ENCODE assay signal across 16 cellular contexts in genomic region chr2:109486711-109487130, GRCh38.
"Had no signal": no experiment of that assay in that cellular context is flagged by ENCODE, and none has a peak within 500 bp of the region (broad histone marks: within the 10 kb centered on the region; RNA-seq: fewer than 3 reads in every experiment).

No MANE protein-coding gene starts in this region.

- H3K27ac Mint-ChIP-seq: T-helper 17 cell had no signal

- H3K27ac ChIP-seq: gastrocnemius medialis, hepatocyte, parathyroid adenoma, skin epidermis had no signal

- H3K4me1 Mint-ChIP-seq: T-helper 17 cell had no signal

- H3K9me3 Mint-ChIP-seq: activated naive CD4-positive, alpha-beta T cell treated with anti-CD3 and anti-CD28 coated beads, Interleukin-2, amount 50 U/mL, for 72 hours; activated T-cell treated with anti-CD3 and anti-CD28 coated beads, Interleukin-2, amount 50 U/mL, for 4 hours; neural crest cell had no signal

- H3K4me2 ChIP-seq: hepatocyte had no signal

- H3K79me2 ChIP-seq: hepatocyte, parathyroid adenoma had no signal

- DNase-seq: activated CD4-positive, alpha-beta T cell treated with anti-CD3 and anti-CD28 coated beads, Interleukin-2, amount 50 U/mL, for 48 hours; activated CD4-positive, CD25-positive, alpha-beta regulatory T cell treated with anti-CD3 and anti-CD28 coated beads, Interleukin-2, amount 50 U/mL, for 72 hours; activated effector memory CD4-positive, alpha-beta T cell treated with anti-CD3 and anti-CD28 coated beads, Interleukin-2, amount 50 U/mL, for 16 hours; activated T-cell treated with anti-CD3 and anti-CD28 coated beads, Interleukin-2, amount 50 U/mL, for 4 hours; effector CD4-positive, alpha-beta T cell; gastrocnemius medialis; left ventricle myocardium superior; mesendoderm; stomach; T-helper 17 cell had no signal

- H3K36me3 ChIP-seq: gastrocnemius medialis had no signal

- H3K9me3 ChIP-seq: gastrocnemius medialis, stomach had no signal

- H2AFZ ChIP-seq: hepatocyte, parathyroid adenoma had no signal

- H3K9ac ChIP-seq: parathyroid adenoma had no signal

- H3K4me3 Mint-ChIP-seq: activated T-cell treated with anti-CD3 and anti-CD28 coated beads, Interleukin-2, amount 50 U/mL, for 4 hours; neural crest cell; T-helper 17 cell had no signal

- H3K36me3 Mint-ChIP-seq: activated naive CD4-positive, alpha-beta T cell treated with anti-CD3 and anti-CD28 coated beads, Interleukin-2, amount 50 U/mL, for 72 hours had no signal

- H3K4me3 ChIP-seq: coronary artery, gastrocnemius medialis, hepatocyte, skin epidermis, stomach had no signal

- H3K27me3 ChIP-seq: gastrocnemius medialis, hepatocyte, stomach had no signal
